In genomic region chr22:17929909-17930308, GRCh38 we compare ENCODE assay signal across 37 cellular contexts.
"Had no signal": no experiment of that assay in that cellular context is flagged by ENCODE, and none has a peak within 500 bp of the region (broad histone marks: within the 10 kb centered on the region; RNA-seq: fewer than 3 reads in every experiment).

No MANE protein-coding gene starts in this region.

- H3K9me3 ChIP-seq: Peyer's patch had no signal

- H3K27me3 Mint-ChIP-seq: activated CD4-positive, alpha-beta memory T cell treated with anti-CD3 and anti-CD28 coated beads, Interleukin-2, amount 10 ng/mL, durations not matched to agents 7 days and 5 days; activated CD8-positive, alpha-beta memory T cell treated with anti-CD3 and anti-CD28 coated beads, Interleukin-2, amount 10 ng/mL, durations not matched to agents 7 days and 5 days; activated naive CD4-positive, alpha-beta T cell treated with anti-CD3 and anti-CD28 coated beads, Interleukin-2, amount 10 ng/mL, durations not matched to agents 7 days and 5 days; activated naive CD8-positive, alpha-beta T cell; activated naive CD8-positive, alpha-beta T cell treated with anti-CD3 and anti-CD28 coated beads, Interleukin-2, amount 50 U/mL, for 24 hours; brain had no signal

- H3K4me3 ChIP-seq: Peyer's patch had no signal

- FAIRE-seq: bronchial epithelial cell had no signal

- H3K36me3 Mint-ChIP-seq: activated CD8-positive, alpha-beta memory T cell treated with anti-CD3 and anti-CD28 coated beads, Interleukin-2, amount 10 ng/mL, durations not matched to agents 7 days and 5 days; activated naive CD4-positive, alpha-beta T cell treated with anti-CD3 and anti-CD28 coated beads, Interleukin-2, amount 10 ng/mL, durations not matched to agents 7 days and 5 days; activated naive CD8-positive, alpha-beta T cell; T-cell had no signal

- H3K4me3 Mint-ChIP-seq: activated CD4-positive, alpha-beta memory T cell treated with anti-CD3 and anti-CD28 coated beads, Interleukin-2, amount 10 ng/mL, durations not matched to agents 7 days and 5 days; activated CD8-positive, alpha-beta memory T cell treated with anti-CD3 and anti-CD28 coated beads, Interleukin-2, amount 10 ng/mL, durations not matched to agents 7 days and 5 days; activated naive CD4-positive, alpha-beta T cell treated with anti-CD3 and anti-CD28 coated beads, Interleukin-2, amount 10 ng/mL, durations not matched to agents 7 days and 5 days; activated naive CD8-positive, alpha-beta T cell; activated naive CD8-positive, alpha-beta T cell treated with anti-CD3 and anti-CD28 coated beads, Interleukin-2, amount 50 U/mL, for 24 hours; brain; T-cell had no signal

- H3K27me3 ChIP-seq: Peyer's patch had no signal

- H3K27ac ChIP-seq: Peyer's patch had no signal

- H3K36me3 ChIP-seq: Peyer's patch had no signal

- DNase-seq: activated CD4-positive, alpha-beta memory T cell treated with anti-CD3 and anti-CD28 coated beads, Interleukin-2, amount 10 ng/mL, durations not matched to agents 7 days and 5 days; activated CD4-positive, alpha-beta T cell treated with anti-CD3 and anti-CD28 coated beads for 1 hour; activated CD4-positive, alpha-beta T cell treated with anti-CD3 and anti-CD28 coated beads for 48 hours; activated CD4-positive, CD25-positive, alpha-beta regulatory T cell; activated CD8-positive, alpha-beta memory T cell treated with anti-CD3 and anti-CD28 coated beads for 24 hours; activated CD8-positive, alpha-beta memory T cell treated with anti-CD3 and anti-CD28 coated beads, Interleukin-2, amount 10 ng/mL, durations not matched to agents 7 days and 5 days; activated CD8-positive, alpha-beta memory T cell treated with anti-CD3 and anti-CD28 coated beads, Interleukin-2, amount 50 U/mL, for 48 hours; activated effector memory CD4-positive, alpha-beta T cell treated with Interleukin-2 at 50 U/mL for 16 hours; activated naive CD4-positive, alpha-beta T cell treated with anti-CD3 and anti-CD28 coated beads, Interleukin-2, amount 10 ng/mL, durations not matched to agents 7 days and 5 days; activated naive CD8-positive, alpha-beta T cell treated with anti-CD3 and anti-CD28 coated beads, Interleukin-2, amount 50 U/mL, for 24 hours; activated T-cell treated with anti-CD3 and anti-CD28 coated beads, Interleukin-2, amount 50 U/mL, for 48 hours; anterior cingulate cortex; Kasumi-1; KG1; MM.1S; MV-4-11; NCI-H1092; NCI-H1417; NCI-H146; NCI-H187; NCI-H2029 treated with DMSO at 0.1 percent for 48 hours; NCI-H2107; NCI-H2171; NCI-H510A; NCI-H526; NCI-H748 treated with DMSO at 0.1 percent for 48 hours; NK-92 treated with Interleukin-12 subunit alpha and Interleukin-12 subunit beta, amount 100 ng/mL, for 24 hours; PC-3; RPMI8226; SHP77 treated with DMSO at 0.1 percent for 48 hours; T-cell; T-helper 2 cell; T-helper 9 cell had no signal

- ATAC-seq: activated CD8-positive, alpha-beta memory T cell treated with anti-CD3 and anti-CD28 coated beads, Interleukin-2, amount 10 ng/mL, durations not matched to agents 7 days and 5 days; activated naive CD8-positive, alpha-beta T cell treated with anti-CD3 and anti-CD28 coated beads, Interleukin-2, amount 50 U/mL, for 24 hours; PC-3; T-cell had no signal

- H3K27ac Mint-ChIP-seq: activated CD4-positive, alpha-beta memory T cell treated with anti-CD3 and anti-CD28 coated beads, Interleukin-2, amount 10 ng/mL, durations not matched to agents 7 days and 5 days; activated CD8-positive, alpha-beta memory T cell treated with anti-CD3 and anti-CD28 coated beads, Interleukin-2, amount 10 ng/mL, durations not matched to agents 7 days and 5 days; activated naive CD4-positive, alpha-beta T cell treated with anti-CD3 and anti-CD28 coated beads, Interleukin-2, amount 10 ng/mL, durations not matched to agents 7 days and 5 days; activated naive CD8-positive, alpha-beta T cell; activated naive CD8-positive, alpha-beta T cell treated with anti-CD3 and anti-CD28 coated beads, Interleukin-2, amount 50 U/mL, for 24 hours; T-cell had no signal

- H3K9me3 Mint-ChIP-seq: activated CD4-positive, alpha-beta memory T cell treated with anti-CD3 and anti-CD28 coated beads, Interleukin-2, amount 10 ng/mL, durations not matched to agents 7 days and 5 days; activated naive CD4-positive, alpha-beta T cell treated with anti-CD3 and anti-CD28 coated beads, Interleukin-2, amount 10 ng/mL, durations not matched to agents 7 days and 5 days; activated naive CD8-positive, alpha-beta T cell treated with anti-CD3 and anti-CD28 coated beads, Interleukin-2, amount 50 U/mL, for 24 hours; T-cell had no signal
